Comparison of ENCODE assay signal across 33 cellular contexts in the genomic region with DNA sequence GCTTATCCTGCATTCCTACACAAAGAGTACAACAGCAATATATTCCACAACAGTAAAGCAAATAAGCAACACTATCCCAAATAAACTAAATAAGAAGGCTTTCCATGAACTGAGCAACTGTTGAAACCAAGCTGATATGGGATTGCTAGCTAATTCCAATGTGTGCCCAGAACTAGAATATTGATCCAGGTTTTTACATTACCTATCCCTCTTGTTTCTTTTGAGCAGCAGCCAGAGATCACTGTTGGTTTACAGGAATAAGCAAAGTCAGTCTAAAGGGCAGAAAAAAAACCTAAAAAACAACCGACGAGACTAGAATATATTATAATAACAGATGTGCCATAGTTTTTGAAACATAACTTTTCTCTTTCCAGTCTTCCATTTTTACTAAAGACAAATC. TPM values are rescaled to one million over a fixed set of nuclear protein-coding genes. Genes with fewer than 3 reads are reported as not detected.
"Had no signal": no experiment of that assay in that cellular context is flagged by ENCODE, and none has a peak within 500 bp of the region (broad histone marks: within the 10 kb centered on the region; RNA-seq: fewer than 3 reads in every experiment).

No MANE protein-coding gene starts in this region.

- ATAC-seq: naive thymus-derived CD8-positive, alpha-beta T cell; natural killer cell treated with Interleukin-12 subunit alpha and Interleukin-12 subunit beta and Interleukin-15 and Interleukin-18, amount 100 ng/mL, for 72 hours; psoas muscle; right cardiac atrium; sciatic nerve; stimulated activated memory B cell treated with anti-CD40 and anti-IgM and Interleukin-4, amounts not matched to agents 10 μg/mL and 1 μg/mL and 100 μg/mL, for 72 hours; stimulated activated naive CD8-positive, alpha-beta T cell treated with anti-CD3 and anti-CD28 coated beads, Interleukin-15, amount 100 ng/mL, for 72 hours; stimulated activated naive CD8-positive, alpha-beta T cell treated with anti-CD3 and anti-CD28 coated beads, Interleukin-15, Interleukin-2, amounts not matched to agents 100 U/mL and 50 U/mL, for 24 hours; upper lobe of right lung had no signal

- H3K4me2 ChIP-seq: smooth muscle cell had no signal

- H3K4me3 ChIP-seq: psoas muscle, skin epidermis, smooth muscle cell, spleen, suprapubic skin, testis, tibial artery, transverse colon, upper lobe of right lung, vagina had no signal

- H3K27me3 ChIP-seq: neutrophil, spleen, suprapubic skin, testis, tibial artery, transverse colon, upper lobe of right lung, vagina had no signal

- FAIRE-seq: urothelium cell line had no signal

- H3K9me3 ChIP-seq: neutrophil, psoas muscle, suprapubic skin, testis, tibial artery, transverse colon, upper lobe of right lung, vagina had no signal

- DNase-seq: naive thymus-derived CD8-positive, alpha-beta T cell; nephron progenitor cell; nucleus accumbens; posterior cingulate gyrus; psoas muscle; right cardiac atrium; spleen; stimulated activated CD4-positive, alpha-beta T cell treated with anti-CD3 and anti-CD28 coated beads, Interleukin-12 subunit alpha, Interleukin-12 subunit beta, amount 100 ng/mL, for 4 hours; stimulated activated CD4-positive, alpha-beta T cell treated with anti-CD3 and anti-CD28 coated beads, Interleukin-1b, Interleukin-23, amount 100 ng/mL, for 48 hours; stimulated activated CD4-positive, alpha-beta T cell treated with anti-CD3 and anti-CD28 coated beads, Interleukin-4, amount 100 ng/mL, for 1 hour; stimulated activated CD4-positive, alpha-beta T cell treated with anti-CD3 and anti-CD28 coated beads, Interleukin-4, amount 100 ng/mL, for 4 hours; stimulated activated CD8-positive, alpha-beta memory T cell treated with anti-CD3 and anti-CD28 coated beads, Interleukin-4, amount 100 ng/mL, for 48 hours; stimulated activated naive CD4-positive, alpha-beta T cell; stimulated activated naive CD8-positive, alpha-beta T cell treated with anti-CD3 and anti-CD28 coated beads, Interleukin-15, amount 100 ng/mL, for 72 hours; stimulated activated naive CD8-positive, alpha-beta T cell treated with anti-CD3 and anti-CD28 coated beads, Interleukin-15, Interleukin-2, amounts not matched to agents 100 U/mL and 50 U/mL, for 24 hours; substantia nigra; testis; tibial artery; transverse colon; upper lobe of right lung had no signal

- H3K36me3 ChIP-seq: neutrophil, spleen, suprapubic skin, tibial artery, transverse colon, upper lobe of right lung, vagina had no signal

- H3K79me2 ChIP-seq: parathyroid adenoma had no signal

- H2AFZ ChIP-seq: parathyroid adenoma had no signal

- H3K27ac ChIP-seq: neutrophil, parathyroid adenoma, psoas muscle, skin epidermis, spleen, suprapubic skin, testis, tibial artery, transverse colon, upper lobe of right lung, vagina had no signal

- H3K4me1 ChIP-seq: parathyroid adenoma, psoas muscle, spleen, suprapubic skin, testis, tibial artery, transverse colon, upper lobe of right lung, vagina had no signal

- H3K9ac ChIP-seq: parathyroid adenoma had no signal

RNA-seq across cellular contexts. Expression of a gene that starts 22.4 kb away (rescaled TPM):
- total RNA-seq: naive thymus-derived CD8-positive, alpha-beta T cell; natural killer cell treated with Interleukin-12 subunit alpha and Interleukin-12 subunit beta and Interleukin-15 and Interleukin-18, amount 100 ng/mL, for 72 hours; neural crest cell; osteocyte; progenitor cell of endocrine pancreas; smooth muscle cell; testis had no signal
- polyA plus RNA-seq: naive thymus-derived CD8-positive, alpha-beta T cell; smooth muscle cell had no signal

RNA-seq across cellular contexts. Expression of a gene that starts 52.5 kb away (rescaled TPM):
- total RNA-seq: naive thymus-derived CD8-positive, alpha-beta T cell; natural killer cell treated with Interleukin-12 subunit alpha and Interleukin-12 subunit beta and Interleukin-15 and Interleukin-18, amount 100 ng/mL, for 72 hours; neural crest cell; osteocyte; psoas muscle; right cardiac atrium; sciatic nerve; smooth muscle cell; spleen; vagina had no signal
- polyA plus RNA-seq: naive thymus-derived CD8-positive, alpha-beta T cell; right cardiac atrium had no signal
